Comparison of ENCODE assay signal across 17 cellular contexts in the genomic region with DNA sequence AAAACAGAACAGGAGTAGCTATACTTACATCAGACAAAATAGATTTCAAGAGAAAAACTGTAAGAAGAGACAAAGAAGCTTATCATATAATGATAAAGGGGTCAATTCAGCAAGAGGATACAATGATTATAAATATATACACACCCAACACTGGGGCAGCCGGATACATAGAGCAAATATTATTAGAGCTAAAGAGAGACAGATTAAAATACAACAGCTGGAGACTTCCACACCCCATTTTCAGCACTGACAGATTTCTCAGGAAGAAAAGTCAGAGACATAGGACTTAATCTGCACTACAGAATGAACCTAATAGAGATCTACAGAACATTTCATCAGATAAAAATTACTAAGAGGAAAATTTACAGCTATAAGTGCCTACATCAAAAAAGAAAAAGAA.
"Had no signal": no experiment of that assay in that cellular context is flagged by ENCODE, and none has a peak within 500 bp of the region (broad histone marks: within the 10 kb centered on the region; RNA-seq: fewer than 3 reads in every experiment).

No MANE protein-coding gene starts in this region.

- DNase-seq: activated CD4-positive, alpha-beta T cell treated with anti-CD3 and anti-CD28 coated beads, Interleukin-2, amount 50 U/mL, for 4 hours; activated CD4-positive, CD25-positive, alpha-beta regulatory T cell treated with anti-CD3 and anti-CD28 coated beads, Interleukin-2, amount 50 U/mL, for 72 hours; activated gamma-delta T cell treated with Interleukin-2 at 50 U/mL for 16 hours; activated naive CD8-positive, alpha-beta T cell treated with anti-CD3 and anti-CD28 coated beads, Interleukin-2, amount 50 U/mL, for 24 hours; effector memory CD4-positive, alpha-beta T cell; foreskin melanocyte; mammary epithelial cell; naive thymus-derived CD4-positive, alpha-beta T cell; stimulated activated CD4-positive, alpha-beta T cell treated with anti-CD3 and anti-CD28 coated beads, Interleukin-4, amount 100 ng/mL, for 24 hours; stimulated activated naive CD4-positive, alpha-beta T cell; SW 1271; uterus had no signal

- H3K27me3 ChIP-seq: SJSA1, tibial nerve, uterus had no signal

- H3K4me3 ChIP-seq: SJSA1, skin epidermis, tibial nerve, uterus had no signal

- H3K27ac ChIP-seq: parathyroid adenoma, SJSA1, skin epidermis, tibial nerve, uterus had no signal

- H3K9me3 ChIP-seq: SJSA1, tibial nerve, uterus had no signal

- H3K4me1 ChIP-seq: parathyroid adenoma, uterus had no signal

- H3K9me3 Mint-ChIP-seq: activated naive CD8-positive, alpha-beta T cell treated with anti-CD3 and anti-CD28 coated beads, Interleukin-2, amount 50 U/mL, for 24 hours; dendritic cell treated with granulocyte-macrophage colony-stimulating factor and Interleukin-4, amounts not matched to agents 40 ng/mL and 50 ng/mL, for 4 days had no signal

- H3K27me3 Mint-ChIP-seq: activated naive CD8-positive, alpha-beta T cell treated with anti-CD3 and anti-CD28 coated beads, Interleukin-2, amount 50 U/mL, for 24 hours; dendritic cell treated with granulocyte-macrophage colony-stimulating factor and Interleukin-4, amounts not matched to agents 40 ng/mL and 50 ng/mL, for 4 days; naive thymus-derived CD4-positive, alpha-beta T cell had no signal

- ATAC-seq: activated naive CD8-positive, alpha-beta T cell treated with anti-CD3 and anti-CD28 coated beads, Interleukin-2, amount 50 U/mL, for 24 hours; naive thymus-derived CD4-positive, alpha-beta T cell had no signal

- H3K27ac Mint-ChIP-seq: activated naive CD8-positive, alpha-beta T cell treated with anti-CD3 and anti-CD28 coated beads, Interleukin-2, amount 50 U/mL, for 24 hours; dendritic cell treated with granulocyte-macrophage colony-stimulating factor and Interleukin-4, amounts not matched to agents 40 ng/mL and 50 ng/mL, for 4 days had no signal

- H3K36me3 ChIP-seq: uterus had no signal

- H3K4me3 Mint-ChIP-seq: activated naive CD8-positive, alpha-beta T cell treated with anti-CD3 and anti-CD28 coated beads, Interleukin-2, amount 50 U/mL, for 24 hours; dendritic cell treated with granulocyte-macrophage colony-stimulating factor and Interleukin-4, amounts not matched to agents 40 ng/mL and 50 ng/mL, for 4 days; naive thymus-derived CD4-positive, alpha-beta T cell had no signal
